Comparison of ENCODE assay signal across 11 cellular contexts in the genomic region with DNA sequence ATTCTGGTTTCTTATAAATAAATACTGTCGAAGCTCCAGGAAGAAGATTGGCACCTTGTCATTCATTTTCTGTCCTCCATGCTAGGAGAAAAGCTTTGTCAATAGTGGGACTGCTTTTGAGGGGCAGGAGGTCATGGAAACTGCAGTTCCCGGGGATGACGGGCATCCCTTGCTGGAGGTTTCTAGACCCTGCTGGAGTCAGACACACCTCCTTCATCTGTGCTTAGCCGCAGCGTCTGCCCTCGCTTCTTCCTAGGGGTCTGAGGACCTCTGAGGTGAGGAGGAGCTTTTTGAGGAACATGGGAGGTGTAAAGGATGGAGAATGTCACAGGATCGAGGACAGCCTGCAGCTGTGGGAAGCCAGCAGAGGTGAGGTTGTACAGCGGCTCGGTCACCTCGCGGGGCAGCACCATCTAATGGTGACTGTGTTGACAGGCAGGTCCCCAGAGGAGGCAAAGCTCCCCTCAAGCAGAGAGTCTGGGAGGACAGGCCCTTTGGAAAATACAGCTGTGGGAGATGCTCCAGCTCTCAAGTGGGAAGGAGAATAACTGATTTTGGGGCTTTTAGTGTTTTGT.
DNase-seq lines count a peak whose midpoint lies in the region; FAIRE-seq and TF ChIP-seq lines count a peak whose summit lies in the region.
"Had no signal": no experiment of that assay in that cellular context is flagged by ENCODE, and none has a peak within 500 bp of the region (broad histone marks: within the 10 kb centered on the region; RNA-seq: fewer than 3 reads in every experiment).

No MANE protein-coding gene starts in this region.

- in situ Hi-C loops in brain microvascular endothelial cell (cut with HindIII; ENCODE audit: low pct_ligation_motif_present, low sequenced_read_pairs) = no loop called here

- CTCF ChIA-PET in Caco-2 (lab: Charles Lee) = interaction anchor here (0.7 to 1.0 kb wide), 2 partner anchors 22 to 208 kb away, joined by 3 read pairs; no protein-coding TSS in a partner anchor

- intact Hi-C loops in Caco-2 (cut with micrococcal nuclease; ENCODE audit: unreplicated experiment) = loop anchor here (1.0 kb wide), 1 partner anchor 207 kb away; a partner anchor contains a TSS

- H3K4me1 ChIP-seq in Caco-2 = no peaks in the 10 kb centered on the region; the same call in 1 of the 2 replicates

- H3K4me3 ChIP-seq in Caco-2 (ENCODE audit: low read depth, low read length) (no peak overlapping the region), brain microvascular endothelial cell (ENCODE audit: low read depth, low read length) (no peak overlapping the region)

- H3K9me3 Mint-ChIP-seq in Caco-2 (ENCODE audit: unreplicated experiment) = no peaks in the 10 kb centered on the region
- H3K9me3 Mint-ChIP-seq in activated naive CD8-positive, alpha-beta T cell treated with anti-CD3 and anti-CD28 coated beads for 36 hours = no peaks in the 10 kb centered on the region
- H3K9me3 Mint-ChIP-seq: activated T-cell treated with anti-CD3 and anti-CD28 coated beads, Interleukin-2, amount 50 U/mL, for 4 hours; CD8-positive, alpha-beta T cell had no signal

- H3K36me3 Mint-ChIP-seq in Caco-2 (ENCODE audit: insufficient read depth, unreplicated experiment) = peaks cover 32% of the 10 kb centered on the region
- H3K36me3 Mint-ChIP-seq in activated naive CD8-positive, alpha-beta T cell treated with anti-CD3 and anti-CD28 coated beads for 36 hours = no peaks in the 10 kb centered on the region
- H3K36me3 Mint-ChIP-seq: CD8-positive, alpha-beta T cell had no signal

- no peak for TF ChIP-seq POLR2A in H54 (IDR thresholded peaks at IDR 0.05; ENCODE audit: low read depth, low read length)

- H3K36me3 ChIP-seq in Caco-2 (ENCODE audit: control insufficient read depth, insufficient read depth, low read length) (peaks cover 2% of the 10 kb centered on the region; the same call in 1 of the 2 replicates), brain microvascular endothelial cell (replicated peaks) (peaks cover 2% of the 10 kb centered on the region)

- H3K27ac Mint-ChIP-seq in Caco-2 (ENCODE audit: unreplicated experiment) = no peak overlapping the region
- no peak overlapping the region for H3K27ac Mint-ChIP-seq in activated naive CD8-positive, alpha-beta T cell treated with anti-CD3 and anti-CD28 coated beads for 36 hours
- H3K27ac Mint-ChIP-seq: CD8-positive, alpha-beta T cell had no signal

- no peak for FAIRE-seq in H54 (lab: Jason Lieb, UNC)

- DNase-seq in Caco-2 (peak; percentile 59 to 65), HT-29 (ENCODE audit: low spot score) (peak; percentile 63), brain microvascular endothelial cell (no peak), lung microvascular endothelial cell (ENCODE audit: low read depth in 2 of 2) (peak; percentile 15 to 47), H54 (ENCODE audit: insufficient read length, low spot score) (no peak), OCI-M1 (lab: John Stamatoyannopoulos, UW) (no peak), OCI-M2 (lab: John Stamatoyannopoulos, UW; ENCODE audit: unreplicated experiment) (no peak)
- no peak for DNase-seq in activated naive CD8-positive, alpha-beta T cell treated with anti-CD3 and anti-CD28 coated beads for 36 hours
- DNase-seq: activated T-cell treated with anti-CD3 and anti-CD28 coated beads, Interleukin-2, amount 50 U/mL, for 4 hours; CD8-positive, alpha-beta T cell; hippocampal formation had no signal

- TF ChIP-seq CTCF in Caco-2 (IDR thresholded peaks at IDR 0.05; ENCODE audit: insufficient read depth in 1 of 2, low read depth in 1 of 2, low read length in 1 of 2, severe bottlenecking in 1 of 2, unreplicated experiment in 1 of 2) (peak in 1 of 2 experiments; percentile 40), brain microvascular endothelial cell (IDR thresholded peaks at IDR 0.05; ENCODE audit: low read depth, low read length, missing control alignments) (peak; percentile 46)

- POLR2A ChIA-PET in Caco-2 (lab: Charles Lee) = no interaction called here

- no peaks in the 10 kb centered on the region for H3K27me3 Mint-ChIP-seq in Caco-2 (ENCODE audit: insufficient read depth, unreplicated experiment)
- H3K27me3 Mint-ChIP-seq in activated naive CD8-positive, alpha-beta T cell treated with anti-CD3 and anti-CD28 coated beads for 36 hours = no peaks in the 10 kb centered on the region

- H3K9me3 ChIP-seq in Caco-2 = no peaks in the 10 kb centered on the region

- no peaks in the 10 kb centered on the region for H3K27me3 ChIP-seq in Caco-2 (replicated peaks; ENCODE audit: control insufficient read depth, insufficient read depth, low read length)
- no peaks in the 10 kb centered on the region for H3K27me3 ChIP-seq in brain microvascular endothelial cell (replicated peaks)

- BruUV-seq in Caco-2 (replicated peaks; lab: Mats Ljungman, UMichigan) = no TSS peak

- no peak overlapping the region for H3K27ac ChIP-seq in brain microvascular endothelial cell

- no peak overlapping the region for H3K4me3 Mint-ChIP-seq in Caco-2 (ENCODE audit: unreplicated experiment)
- H3K4me3 Mint-ChIP-seq in activated naive CD8-positive, alpha-beta T cell treated with anti-CD3 and anti-CD28 coated beads for 36 hours = no peak overlapping the region
- H3K4me3 Mint-ChIP-seq: activated T-cell treated with anti-CD3 and anti-CD28 coated beads, Interleukin-2, amount 50 U/mL, for 4 hours; CD8-positive, alpha-beta T cell had no signal

- no peaks in the 10 kb centered on the region for H3K4me1 Mint-ChIP-seq in Caco-2 (ENCODE audit: low read depth, unreplicated experiment)
- no peaks in the 10 kb centered on the region for H3K4me1 Mint-ChIP-seq in activated naive CD8-positive, alpha-beta T cell treated with anti-CD3 and anti-CD28 coated beads for 36 hours

Comparison
In these comparisons a context has a peak if more than half of its experiments do, and no peak if none do; other contexts are left out.
1. DNase-seq: peak in Caco-2 (2 of 2), HT-29 (single experiment) and lung microvascular endothelial cell (2 of 2); none in brain microvascular endothelial cell (single experiment), H54 (single experiment), OCI-M1 (single experiment), OCI-M2 (single experiment) and activated naive CD8-positive, alpha-beta T cell treated with anti-CD3 and anti-CD28 coated beads for 36 hours (single experiment).